In the genomic region with DNA sequence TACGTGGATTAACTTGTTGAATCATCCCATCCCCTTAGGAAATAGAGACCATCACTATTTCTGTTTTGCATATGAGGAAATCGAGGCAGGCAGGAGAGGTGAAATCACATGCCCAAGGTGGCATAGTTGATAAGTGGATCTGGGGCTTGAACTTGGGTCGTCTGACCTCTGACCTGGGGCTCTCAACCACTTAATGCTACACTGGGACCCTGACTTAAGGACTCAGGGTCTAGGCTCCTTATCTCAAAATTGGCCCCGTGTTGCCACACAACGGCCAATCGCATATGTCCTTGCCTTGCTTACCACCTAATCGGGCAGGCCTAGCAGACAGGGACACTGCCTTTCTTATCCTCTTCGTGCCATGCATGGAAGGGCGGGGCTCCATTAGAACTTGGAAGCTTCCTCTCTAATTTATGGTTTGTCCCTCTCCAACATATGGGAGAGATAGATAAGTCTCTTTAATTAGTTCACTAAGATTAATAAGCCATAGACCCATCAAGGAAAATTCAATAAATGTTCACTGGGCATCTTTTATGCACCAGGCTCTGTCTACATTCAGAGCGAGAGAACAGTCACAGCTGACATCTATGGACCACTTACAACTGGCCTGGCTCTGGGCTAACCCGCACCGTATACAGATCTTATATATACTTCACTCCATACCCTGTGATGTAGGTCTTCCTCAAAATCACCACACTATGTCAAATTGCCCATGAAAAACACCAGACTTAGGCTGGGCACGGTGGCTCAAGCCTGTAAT, we compare ENCODE assay signal across 22 cellular contexts.
"Had no signal": no experiment of that assay in that cellular context is flagged by ENCODE, and none has a peak within 500 bp of the region (broad histone marks: within the 10 kb centered on the region; RNA-seq: fewer than 3 reads in every experiment).

No MANE protein-coding gene starts in this region.

- DNase-seq: activated CD4-positive, alpha-beta memory T cell treated with anti-CD3 and anti-CD28 coated beads, Interleukin-2, amount 10 ng/mL, durations not matched to agents 7 days and 5 days; activated CD4-positive, alpha-beta T cell treated with anti-CD3 and anti-CD28 coated beads for 36 hours; activated CD4-positive, alpha-beta T cell treated with anti-CD3 and anti-CD28 coated beads, Interleukin-2, amount 50 U/mL, for 1 hour; activated CD4-positive, CD25-positive, alpha-beta regulatory T cell; activated gamma-delta T cell treated with Interleukin-2 at 50 U/mL for 16 hours; activated naive CD4-positive, alpha-beta T cell treated with anti-CD3 and anti-CD28 coated beads, Interleukin-2, amount 10 ng/mL, durations not matched to agents 7 days and 5 days; activated naive CD8-positive, alpha-beta T cell treated with anti-CD3 and anti-CD28 coated beads, Interleukin-2, amount 10 ng/mL, durations not matched to agents 7 days and 5 days; activated T-cell treated with anti-CD3 and anti-CD28 coated beads for 4 hours; activated T-cell treated with anti-CD3 and anti-CD28 coated beads, Interleukin-2, amount 50 U/mL, for 48 hours; adrenal gland; anterior cingulate cortex; cerebellar nuclear complex; NCI-H1092 treated with DMSO at 0.1 percent for 48 hours; NCI-H1436; NCI-H1694 treated with DMSO at 0.1 percent for 48 hours; NCI-H2029 treated with DMSO at 0.1 percent for 48 hours; NCI-H510A treated with DMSO at 0.1 percent for 48 hours; NCI-H69; NK-92 treated with Interleukin-12 subunit alpha and Interleukin-12 subunit beta, amount 100 ng/mL, for 24 hours; PC-9; SIG-M5; T-helper 1 cell had no signal
